Comparison of ENCODE assay signal across 10 cellular contexts in the genomic region with DNA sequence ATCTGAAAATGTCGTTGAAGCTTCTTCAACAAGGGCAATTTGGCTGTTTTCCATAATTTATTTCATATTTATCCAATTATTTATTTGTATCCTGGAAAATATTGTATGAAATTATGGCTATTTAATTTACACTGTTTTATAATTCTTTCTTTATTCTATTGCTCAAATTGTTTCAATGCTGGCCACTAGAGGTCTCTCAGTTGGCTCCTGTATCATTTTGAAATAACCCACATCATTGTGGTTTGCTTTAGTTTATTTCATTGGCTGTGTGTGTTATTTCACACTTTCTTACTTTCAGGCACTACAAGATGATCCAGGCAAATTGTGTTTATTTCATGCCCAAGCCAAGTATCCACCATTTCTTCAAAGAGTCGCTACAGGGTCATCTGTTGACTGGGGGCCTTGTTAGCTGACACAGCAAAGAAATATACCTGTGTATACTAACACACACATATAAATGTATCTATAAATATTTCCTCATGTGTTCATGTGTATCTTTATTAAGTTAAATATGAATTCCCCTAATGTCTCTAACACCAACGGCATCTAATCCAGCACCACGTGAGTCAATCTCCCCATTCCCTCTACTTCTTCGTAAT.
DNase-seq lines count a peak whose midpoint lies in the region; ATAC-seq and TF ChIP-seq lines count a peak whose summit lies in the region.
"Had no signal": no experiment of that assay in that cellular context is flagged by ENCODE, and none has a peak within 500 bp of the region (broad histone marks: within the 10 kb centered on the region; RNA-seq: fewer than 3 reads in every experiment).

No MANE protein-coding gene starts in this region.

- WGBS in lower leg skin, 2 donors, result 69 to 71% methylated on average over 5 of the region's 5 CpGs

- H3K9me3 Mint-ChIP-seq in activated T-cell treated with anti-CD3 and anti-CD28 coated beads, Interleukin-2, amount 50 U/mL, for 72 hours, result peaks cover 4 to 13% of the 10 kb centered on the region in 2 donors

- H3K27ac Mint-ChIP-seq in activated T-cell treated with anti-CD3 and anti-CD28 coated beads, Interleukin-2, amount 50 U/mL, for 72 hours, result no peak overlapping the region

- H3K4me1 Mint-ChIP-seq in activated T-cell treated with anti-CD3 and anti-CD28 coated beads, Interleukin-2, amount 50 U/mL, for 72 hours (ENCODE audit: low read depth), result no peaks in the 10 kb centered on the region

- H3K36me3 Mint-ChIP-seq in activated T-cell treated with anti-CD3 and anti-CD28 coated beads, Interleukin-2, amount 50 U/mL, for 72 hours (ENCODE audit: insufficient read depth in 2 of 2), result peaks cover 0 to 2% of the 10 kb centered on the region in 2 donors

- H3K27me3 Mint-ChIP-seq in activated T-cell treated with anti-CD3 and anti-CD28 coated beads, Interleukin-2, amount 50 U/mL, for 72 hours (ENCODE audit: low read depth), result no peaks in the 10 kb centered on the region

- H3K4me1 ChIP-seq in Panc1 (ENCODE audit: control insufficient read depth, insufficient read depth, low read length) (no peaks in the 10 kb centered on the region), thoracic aorta (ENCODE audit: control insufficient read depth in 1 of 2, low read depth in 2 of 2) (no peaks in the 10 kb centered on the region)

- BruUV-seq in Panc1 (replicated peaks; lab: Mats Ljungman, UMichigan), result no TSS peak

- intact Hi-C loops in Panc1 (cut with micrococcal nuclease; ENCODE audit: unreplicated experiment) (no loop called here), lower leg skin (cut with DNase I; ENCODE audit: low total_unique reads) (no loop called here)

- DNase-seq in NCI-H2171 treated with DMSO at 0.1 percent for 48 hours (lab: John Stamatoyannopoulos, UW), result peak; percentile 13
- DNase-seq in NCI-H2171 (lab: John Stamatoyannopoulos, UW), result no peak
- DNase-seq in Panc1 (ENCODE audit: low read depth, low spot score), result no peak
- peak; percentile 10 for DNase-seq in fibroblast of mammary gland (ENCODE audit: low read depth)
- DNase-seq in thoracic aorta (ENCODE audit: low spot score), result no peak
- DNase-seq in activated T-cell treated with anti-CD3 and anti-CD28 coated beads, Interleukin-2, amount 50 U/mL, for 72 hours, result no peak
- no peak for DNase-seq in NCI-H146 (lab: John Stamatoyannopoulos, UW)
- no peak for DNase-seq in lower leg skin (ENCODE audit: low spot score in 2 of 2)

- H3K27me3 ChIP-seq in Panc1 (ENCODE audit: control insufficient read depth, insufficient read depth, low read length) (no peaks in the 10 kb centered on the region), thoracic aorta (replicated peaks; ENCODE audit: insufficient read depth) (no peaks in the 10 kb centered on the region)
- H3K27me3 ChIP-seq: BLaER1 had no signal

- ATAC-seq in Panc1, result no peak
- no peak for ATAC-seq in thoracic aorta (ENCODE audit: insufficient number of reproducible peaks, low FRiP score, low read depth)
- ATAC-seq in activated T-cell treated with anti-CD3 and anti-CD28 coated beads, Interleukin-2, amount 50 U/mL, for 72 hours (replicated peaks in 1 of 2), result no peak

- no peak for TF ChIP-seq POLR2A in lower leg skin (IDR thresholded peaks at IDR 0.05)

- in situ Hi-C loops in Panc1 (cut with HindIII; ENCODE audit: low pct_unique_long_range_greater_than_20kb, low sequenced_read_pairs), result no loop called here

- H3K36me3 ChIP-seq in Panc1 (ENCODE audit: control insufficient read depth, insufficient read depth, low read length) (no peaks in the 10 kb centered on the region), thoracic aorta (no peaks in the 10 kb centered on the region)
- H3K36me3 ChIP-seq: BLaER1 had no signal

- POLR2A ChIA-PET in Panc1 (lab: Charles Lee), result no interaction called here

- H3K4me3 ChIP-seq in Panc1 (ENCODE audit: low read depth in 2 of 2, low read length in 2 of 2), result no peak overlapping the region
- no peak overlapping the region for H3K4me3 ChIP-seq in fibroblast of mammary gland (ENCODE audit: control insufficient read depth, low read depth, low read length)
- H3K4me3 ChIP-seq in thoracic aorta, result no peak overlapping the region
- no peak overlapping the region for H3K4me3 ChIP-seq in lower leg skin (ENCODE audit: low read depth, poor library complexity, severe bottlenecking)
- H3K4me3 ChIP-seq: BLaER1, lung had no signal

- no peak overlapping the region for H3K4me3 Mint-ChIP-seq in activated T-cell treated with anti-CD3 and anti-CD28 coated beads, Interleukin-2, amount 50 U/mL, for 72 hours

- CTCF ChIA-PET in Panc1 (lab: Charles Lee), result no interaction called here

- TF ChIP-seq CTCF in Panc1 (IDR thresholded peaks at IDR 0.05) (peak; percentile 48), fibroblast of mammary gland (conservative IDR thresholded peaks at IDR 0.05; ENCODE audit: control insufficient read depth, insufficient read depth, low read depth, low read length) (peak; percentile 31), thoracic aorta (IDR thresholded peaks at IDR 0.05) (peak; percentile 33), lower leg skin (IDR thresholded peaks at IDR 0.05) (no peak)

- H3K27ac ChIP-seq in Panc1 (ENCODE audit: low read length) (no peak overlapping the region), thoracic aorta (no peak overlapping the region)
- H3K27ac ChIP-seq: BLaER1 had no signal

- H3K9me3 ChIP-seq in Panc1 (ENCODE audit: control insufficient read depth, insufficient read depth, low read depth, low read length) (no peaks in the 10 kb centered on the region), thoracic aorta (no peaks in the 10 kb centered on the region)
- H3K9me3 ChIP-seq: BLaER1 had no signal

Comparison
In these comparisons a context has a peak if more than half of its experiments do, and no peak if none do; other contexts are left out.
1. DNase-seq: peak in NCI-H2171 treated with DMSO at 0.1 percent for 48 hours (single experiment) and fibroblast of mammary gland (single experiment); none in NCI-H2171 (single experiment), Panc1 (single experiment), thoracic aorta (single experiment), activated T-cell treated with anti-CD3 and anti-CD28 coated beads, Interleukin-2, amount 50 U/mL, for 72 hours (0 of 2), NCI-H146 (single experiment) and lower leg skin (0 of 2).
2. CTCF ChIP-seq: peak in Panc1 (single experiment), fibroblast of mammary gland (single experiment) and thoracic aorta (single experiment); none in lower leg skin (0 of 3).